24 cellular contexts compared by ENCODE assay signal in genomic region chr11:70381350-70381749, GRCh38. TPM values are rescaled to one million over a fixed set of nuclear protein-coding genes. Genes with fewer than 3 reads are reported as not detected.
DNase-seq lines count a peak whose midpoint lies in the region; ATAC-seq, FAIRE-seq and TF ChIP-seq lines count a peak whose summit lies in the region.
"Had no signal": no experiment of that assay in that cellular context is flagged by ENCODE, and none has a peak within 500 bp of the region (broad histone marks: within the 10 kb centered on the region; RNA-seq: fewer than 3 reads in every experiment).

No MANE protein-coding gene starts in this region.

- H3K4me3 Mint-ChIP-seq in brain (no peak overlapping the region), mesothelial cell of epicardium (no peak overlapping the region)
- H3K4me3 Mint-ChIP-seq: activated CD4-positive, alpha-beta T cell treated with anti-CD3 and anti-CD28 coated beads, Interleukin-2, amount 10 ng/mL, durations not matched to agents 7 days and 5 days; activated naive CD8-positive, alpha-beta T cell; CD4-positive, alpha-beta memory T cell; natural killer cell treated with Interleukin-12 subunit alpha and Interleukin-12 subunit beta and Interleukin-15 and Interleukin-18, amount 100 ng/mL, for 72 hours; stimulated activated naive CD8-positive, alpha-beta T cell treated with anti-CD3 and anti-CD28 coated beads, Interleukin-15, Interleukin-2, amounts not matched to agents 100 ng/mL and 50 ng/mL, for 24 hours; T-helper 2 cell treated with Interferon-gamma antibody and Interleukin-4, amounts not matched to agents 5 μg/mL and 100 μg/mL, for 36 hours had no signal

- no peaks in the 10 kb centered on the region for H3K9me3 ChIP-seq in IMR-90 (ENCODE audit: control insufficient read depth, insufficient read depth, low read length)
- H3K9me3 ChIP-seq in thyroid gland: no peaks in the 10 kb centered on the region
- H3K9me3 ChIP-seq: left lung, right lobe of liver, tibial nerve had no signal

- H4K20me1 ChIP-seq in IMR-90 (ENCODE audit: insufficient read depth, low read length): peaks cover 8% of the 10 kb centered on the region

- no peak for DNase-seq in IMR-90
- DNase-seq in mesothelial cell of epicardium (ENCODE audit: low spot score in 2 of 2, unreplicated experiment in 2 of 2): no peak
- no peak for DNase-seq in thyroid gland
- DNase-seq in SIG-M5 treated with dmso at 0.1 percent for 504 hours (lab: John Stamatoyannopoulos, UW; ENCODE audit: unreplicated experiment): no peak
- DNase-seq in GM12892 (ENCODE audit: insufficient read length): no peak
- DNase-seq: activated CD4-positive, alpha-beta T cell treated with anti-CD3 and anti-CD28 coated beads, Interleukin-2, amount 10 ng/mL, durations not matched to agents 7 days and 5 days; CD4-positive, alpha-beta memory T cell; DMS153; effector CD8-positive, alpha-beta T cell; erythroblast; foreskin melanocyte; left lung; NCI-H1048; NCI-H187 treated with DMSO at 0.1 percent for 48 hours; NCI-H526 had no signal

- H3K27me3 ChIP-seq in IMR-90 (ENCODE audit: control insufficient read depth, insufficient read depth, low read length) (no peaks in the 10 kb centered on the region), thyroid gland (no peaks in the 10 kb centered on the region)
- H3K27me3 ChIP-seq: left lung, right lobe of liver, tibial nerve had no signal

- H3K4me1 Mint-ChIP-seq in brain (peaks cover 16% of the 10 kb centered on the region), mesothelial cell of epicardium (peaks cover 16% of the 10 kb centered on the region)
- H3K4me1 Mint-ChIP-seq: activated CD4-positive, alpha-beta T cell treated with anti-CD3 and anti-CD28 coated beads, Interleukin-2, amount 10 ng/mL, durations not matched to agents 7 days and 5 days; CD4-positive, alpha-beta memory T cell had no signal

- peak overlapping the region; percentile 100 for H3K4ac ChIP-seq in IMR-90 (ENCODE audit: low read depth, low read length)

- no peak overlapping the region for H2AFZ ChIP-seq in IMR-90 (replicated peaks; ENCODE audit: low read length, poor library complexity)

- peak overlapping the region; percentile 83; the same call in 1 of the 2 replicates for H2AK5ac ChIP-seq in IMR-90 (ENCODE audit: low read depth, low read length)

- H2BK5ac ChIP-seq in IMR-90 (ENCODE audit: low read depth, low read length, poor library complexity, severe bottlenecking): peak overlapping the region; percentile 94

- H3K4me2 ChIP-seq in IMR-90 (ENCODE audit: low read depth, low read length): no peak overlapping the region

- peaks cover 18% of the 10 kb centered on the region for H3K4me1 ChIP-seq in IMR-90 (ENCODE audit: control insufficient read depth, insufficient read depth, low read length)
- H3K4me1 ChIP-seq in thyroid gland: peaks cover 0 to 10% of the 10 kb centered on the region in 2 donors
- H3K4me1 ChIP-seq: left lung, right lobe of liver had no signal

- H3K9me3 Mint-ChIP-seq in brain (no peaks in the 10 kb centered on the region), mesothelial cell of epicardium (no peaks in the 10 kb centered on the region)
- H3K9me3 Mint-ChIP-seq: activated CD4-positive, alpha-beta T cell treated with anti-CD3 and anti-CD28 coated beads, Interleukin-2, amount 10 ng/mL, durations not matched to agents 7 days and 5 days; CD4-positive, alpha-beta memory T cell; natural killer cell treated with Interleukin-12 subunit alpha and Interleukin-12 subunit beta and Interleukin-15 and Interleukin-18, amount 100 ng/mL, for 72 hours; stimulated activated naive CD8-positive, alpha-beta T cell treated with anti-CD3 and anti-CD28 coated beads, Interleukin-15, Interleukin-2, amounts not matched to agents 100 ng/mL and 50 ng/mL, for 24 hours; T-helper 2 cell treated with Interferon-gamma antibody and Interleukin-4, amounts not matched to agents 5 μg/mL and 100 μg/mL, for 36 hours had no signal

- no peak for TF ChIP-seq RAD21 in IMR-90 (IDR thresholded peaks at IDR 0.05; ENCODE audit: low read length)

- H2BK15ac ChIP-seq in IMR-90 (ENCODE audit: low read depth, low read length): peak overlapping the region; percentile 69; the same call in 2 of the 3 replicates

- H3K36me3 Mint-ChIP-seq in brain (peaks cover 42% of the 10 kb centered on the region), mesothelial cell of epicardium (peaks cover 24% of the 10 kb centered on the region)

- no peak overlapping the region for H2AK9ac ChIP-seq in IMR-90 (replicated peaks; ENCODE audit: low read depth, low read length, poor library complexity)

- intact Hi-C loops in IMR-90 (cut with micrococcal nuclease) (no loop called here), thyroid gland (cut with DNase I) (no loop called here)

- H3K14ac ChIP-seq in IMR-90 (replicated peaks; ENCODE audit: low read depth, low read length): peak overlapping the region; percentile 99

- peak overlapping the region; percentile 99 for H2BK20ac ChIP-seq in IMR-90 (ENCODE audit: low read depth, low read length)

- H3K79me1 ChIP-seq in IMR-90 (ENCODE audit: low read depth in 1 of 2, low read length in 2 of 2): peaks cover 9 to 49% of the 10 kb centered on the region in 2 experiments

- BruUV-seq in IMR-90 (replicated peaks; lab: Mats Ljungman, UMichigan): no TSS peak

- dilution Hi-C loops in IMR-90 (cut with HindIII; ENCODE audit: low sequenced_read_pairs, unreplicated experiment): no loop called here

- POLR2A ChIA-PET in IMR-90 (lab: Charles Lee; ENCODE audit: unreplicated experiment): no interaction called here

- peak overlapping the region; percentile 99 for H4K5ac ChIP-seq in IMR-90 (ENCODE audit: low read depth, low read length)

- no peak overlapping the region for H3K9ac ChIP-seq in IMR-90 (ENCODE audit: low read depth, low read length)

- H3K27ac ChIP-seq in IMR-90 (ENCODE audit: insufficient read depth, low read length) (peak overlapping the region; percentile 94; the same call in 1 of the 2 replicates), thyroid gland (peak overlapping the region in 2 of 3 donors; percentile 52 to 62)
- H3K27ac ChIP-seq: right lobe of liver, VCaP had no signal

- peak overlapping the region; percentile 99 for H2BK120ac ChIP-seq in IMR-90 (ENCODE audit: low read depth, low read length)

- H3K36me3 ChIP-seq in IMR-90 (ENCODE audit: control insufficient read depth, insufficient read depth, low read length) (peaks cover 24% of the 10 kb centered on the region), thyroid gland (peaks cover 23% of the 10 kb centered on the region in 2 donors)

- no peak for FAIRE-seq in GM12892 (lab: Jason Lieb, UNC)

- TF ChIP-seq CTCF in IMR-90 (conservative IDR thresholded peaks at IDR 0.05; ENCODE audit: low read depth, low read length) (no peak), brain (conservative IDR thresholded peaks at IDR 0.05) (no peak), mesothelial cell of epicardium (IDR thresholded peaks at IDR 0.05; ENCODE audit: unreplicated experiment) (no peak), thyroid gland (IDR thresholded peaks at IDR 0.05) (no peak)

- in situ Hi-C loops in IMR-90 (cut with MboI; ENCODE audit: low sequenced_read_pairs): no loop called here

- WGBS in IMR-90 (ENCODE audit: extremely low coverage in 2 of 2, insufficient read length in 1 of 2), 2 experiments: no CpG with 5 or more reads among the region's 8 CpGs
- WGBS in thyroid gland, 2 donors: 96 to 97% methylated on average over 8 of the region's 8 CpGs

- 0 out of 2 replicates have a peak overlapping the region, but pooled peaks have one; percentile 37 for H3K23ac ChIP-seq in IMR-90 (ENCODE audit: low read depth, low read length)

- H3K18ac ChIP-seq in IMR-90 (ENCODE audit: low read depth, low read length): peak overlapping the region; percentile 99

- ATAC-seq in IMR-90 (ENCODE audit: low read depth): no peak
- ATAC-seq in HG03565 (IDR thresholded peaks at IDR 0.05; ENCODE audit: unreplicated experiment): no peak
- ATAC-seq: natural killer cell treated with Interleukin-12 subunit alpha and Interleukin-12 subunit beta and Interleukin-15 and Interleukin-18, amount 100 ng/mL, for 72 hours; right lobe of liver had no signal

- H3K4me3 ChIP-seq in IMR-90 (ENCODE audit: insufficient read depth, low read depth, low read length) (no peak overlapping the region), thyroid gland (replicated peaks in 1 of 3) (no peak overlapping the region)
- H3K4me3 ChIP-seq: left lung, right lobe of liver, tibial nerve had no signal

- peak overlapping the region; percentile 96 for H4K91ac ChIP-seq in IMR-90 (ENCODE audit: insufficient read depth, low read depth, low read length)

- TF ChIP-seq POLR2A in IMR-90 (IDR thresholded peaks at IDR 0.05; ENCODE audit: low read depth, low read length): no peak
- no peak for TF ChIP-seq POLR2A in thyroid gland (IDR thresholded peaks at IDR 0.05)
- no peak for TF ChIP-seq POLR2A in GM12892 (IDR thresholded peaks at IDR 0.05; ENCODE audit: low read depth, low read length)

- H3K27me3 Mint-ChIP-seq in brain (no peaks in the 10 kb centered on the region), mesothelial cell of epicardium (ENCODE audit: low read depth) (no peaks in the 10 kb centered on the region)
- H3K27me3 Mint-ChIP-seq: activated CD4-positive, alpha-beta T cell treated with anti-CD3 and anti-CD28 coated beads, Interleukin-2, amount 10 ng/mL, durations not matched to agents 7 days and 5 days; activated naive CD8-positive, alpha-beta T cell; CD4-positive, alpha-beta memory T cell; natural killer cell treated with Interleukin-12 subunit alpha and Interleukin-12 subunit beta and Interleukin-15 and Interleukin-18, amount 100 ng/mL, for 72 hours; stimulated activated naive CD8-positive, alpha-beta T cell treated with anti-CD3 and anti-CD28 coated beads, Interleukin-15, Interleukin-2, amounts not matched to agents 100 ng/mL and 50 ng/mL, for 24 hours had no signal

- H3K9me1 ChIP-seq in IMR-90 (ENCODE audit: insufficient read depth, low read length): peaks cover 25% of the 10 kb centered on the region

- CTCF ChIA-PET in IMR-90 (lab: Yijun Ruan, JAX): no interaction called here

- peak overlapping the region; percentile 71 to 75; a peak in 3 of 4 replicates for H4K8ac ChIP-seq in IMR-90 (ENCODE audit: low read depth in 2 of 2, low read length in 2 of 2)

- peak overlapping the region; percentile 67; the same call in 1 of the 2 replicates for H3K56ac ChIP-seq in IMR-90 (ENCODE audit: extremely low read depth, insufficient read depth, low read length)

- H3K27ac Mint-ChIP-seq in brain (peak overlapping the region in 4 of 5 experiments; percentile 25 to 91 (median 66)), mesothelial cell of epicardium (peak overlapping the region; percentile 95)
- H3K27ac Mint-ChIP-seq: activated CD4-positive, alpha-beta T cell treated with anti-CD3 and anti-CD28 coated beads, Interleukin-2, amount 10 ng/mL, durations not matched to agents 7 days and 5 days; CD4-positive, alpha-beta memory T cell; natural killer cell treated with Interleukin-12 subunit alpha and Interleukin-12 subunit beta and Interleukin-15 and Interleukin-18, amount 100 ng/mL, for 72 hours; stimulated activated naive CD8-positive, alpha-beta T cell treated with anti-CD3 and anti-CD28 coated beads, Interleukin-15, Interleukin-2, amounts not matched to agents 100 ng/mL and 50 ng/mL, for 24 hours; T-helper 2 cell treated with Interferon-gamma antibody and Interleukin-4, amounts not matched to agents 5 μg/mL and 100 μg/mL, for 36 hours had no signal

RNA-seq across cellular contexts. Expression of gene CTTN, which starts 17.0 kb away (rescaled TPM):
- 287 and 341 TPM in 2 replicates for total RNA-seq in IMR-90 (2012; rRNA removed)
- 278 and 296 TPM in 2 replicates for polyA plus RNA-seq in IMR-90 (2012; rRNA removed)
- polyA plus RNA-seq in IMR-90 (2012; cell fraction: cytosol; rRNA removed): 121 and 139 TPM in 2 replicates
- 1,027 and 1,310 TPM in 2 replicates for polyA plus RNA-seq in IMR-90 (2012; cell fraction: nucleus; rRNA removed; ENCODE audit: low replicate concordance)
- polyA plus RNA-seq in brain (ENCODE audit: insufficient read depth, low read depth, low replicate concordance): 57.5 TPM
- 307 to 326 TPM (median 318 TPM) in 3 replicates for total RNA-seq in mesothelial cell of epicardium
- total RNA-seq in thyroid gland: 100 to 1,000 TPM; 229 to 418 (median 295) TPM
- polyA plus RNA-seq in GM12892 (2012; ENCODE audit: missing spikeins): 23.7 TPM
